ENCODE assay signal across 23 cellular contexts in genomic region chr3:52010431-52010830, GRCh38.
"Had no signal": no experiment of that assay in that cellular context is flagged by ENCODE, and none has a peak within 500 bp of the region (broad histone marks: within the 10 kb centered on the region; RNA-seq: fewer than 3 reads in every experiment).

No MANE protein-coding gene starts in this region.

- DNase-seq: activated CD4-positive, alpha-beta memory T cell treated with anti-CD3 and anti-CD28 coated beads for 36 hours; activated CD4-positive, alpha-beta T cell treated with anti-CD3 and anti-CD28 coated beads for 36 hours; activated CD4-positive, alpha-beta T cell treated with anti-CD3 and anti-CD28 coated beads, Interleukin-2, amount 10 ng/mL, durations not matched to agents 24 days and 14 days; activated CD4-positive, CD25-positive, alpha-beta regulatory T cell; activated CD4-positive, CD25-positive, alpha-beta regulatory T cell treated with anti-CD3 and anti-CD28 coated beads, Interleukin-2, amount 50 U/mL, for 72 hours; activated CD8-positive, alpha-beta memory T cell treated with anti-CD3 and anti-CD28 coated beads, Interleukin-2, amount 10 ng/mL, durations not matched to agents 7 days and 5 days; activated CD8-positive, alpha-beta memory T cell treated with anti-CD3 and anti-CD28 coated beads, Interleukin-2, amount 50 U/mL, for 4 hours; activated CD8-positive, alpha-beta T cell treated with anti-CD3 and anti-CD28 coated beads, Interleukin-2, amount 10 ng/mL, durations not matched to agents 7 days and 5 days; activated effector memory CD4-positive, alpha-beta T cell treated with anti-CD3 and anti-CD28 coated beads, Interleukin-2, amount 50 U/mL, for 16 hours; activated naive CD4-positive, alpha-beta T cell treated with anti-CD3 and anti-CD28 coated beads for 36 hours; activated T-cell treated with anti-CD3 and anti-CD28 coated beads, Interleukin-2, amount 50 U/mL, for 1 hour; activated T-cell treated with anti-CD3 and anti-CD28 coated beads, Interleukin-2, amount 50 U/mL, for 48 hours; central memory CD4-positive, alpha-beta T cell; cerebellar nuclear complex; dorsolateral prefrontal cortex; effector memory CD4-positive, alpha-beta T cell; endodermal cell; foreskin fibroblast; head of caudate nucleus; T-helper 1 cell; T-helper 17 cell; T1000 had no signal

- FAIRE-seq: frontal cortex had no signal
